ENCODE assay signal across 11 cellular contexts in genomic region chr11:12539570-12539969, GRCh38.
DNase-seq lines count a peak whose midpoint lies in the region; ATAC-seq, FAIRE-seq and TF ChIP-seq lines count a peak whose summit lies in the region.
"Had no signal": no experiment of that assay in that cellular context is flagged by ENCODE, and none has a peak within 500 bp of the region (broad histone marks: within the 10 kb centered on the region; RNA-seq: fewer than 3 reads in every experiment).

No MANE protein-coding gene starts in this region.

- TF ChIP-seq POLR2A in transverse colon (IDR thresholded peaks at IDR 0.05) = no peak

- intact Hi-C loops in transverse colon (cut with DNase I; ENCODE audit: low total_unique reads) (no loop called here), lower lobe of right lung (cut with DNase I) (no loop called here)

- DNase-seq in HS-27A (ENCODE audit: low read depth) = peak; percentile 63
- DNase-seq in bronchial epithelial cell (ENCODE audit: low read depth) = peak; percentile 95
- peak; percentile 46 for DNase-seq in kidney glomerular epithelial cell (lab: John Stamatoyannopoulos, UW)
- no peak for DNase-seq in transverse colon
- no peak for DNase-seq in NCI-H510A treated with DMSO at 0.1 percent for 48 hours (lab: John Stamatoyannopoulos, UW)
- no peak for DNase-seq in activated CD8-positive, alpha-beta memory T cell treated with anti-CD3 and anti-CD28 coated beads, Interleukin-2, amount 50 U/mL, for 4 hours
- DNase-seq in lower lobe of right lung = no peak
- DNase-seq: activated CD8-positive, alpha-beta T cell treated with anti-CD3 and anti-CD28 coated beads for 36 hours; head of caudate nucleus; NCI-H2029 treated with DMSO at 0.1 percent for 48 hours had no signal

- no peak for ATAC-seq in GM18870 (IDR thresholded peaks at IDR 0.05; ENCODE audit: unreplicated experiment)
- no peak for ATAC-seq in lower lobe of right lung
- ATAC-seq: activated CD8-positive, alpha-beta T cell treated with anti-CD3 and anti-CD28 coated beads for 36 hours had no signal

- peak overlapping the region; percentile 53 to 79 (median 75) for H3K27ac ChIP-seq in transverse colon
- no peak overlapping the region for H3K27ac ChIP-seq in lower lobe of right lung

- TF ChIP-seq EP300 in transverse colon (IDR thresholded peaks at IDR 0.05; ENCODE audit: low read depth) = peak; percentile 36

- peak; percentile 52 for FAIRE-seq in bronchial epithelial cell (lab: Jason Lieb, UNC)

- no peak overlapping the region for H3K4me3 ChIP-seq in bronchial epithelial cell (ENCODE audit: low read depth, low read length)
- H3K4me3 ChIP-seq in transverse colon = no peak overlapping the region
- H3K4me3 ChIP-seq in lower lobe of right lung = no peak overlapping the region

- 67% methylated on average over 3 of the region's 3 CpGs; no CpG with 5 or more reads in 1 of the 2 donors for WGBS in transverse colon (ENCODE audit: low coverage in 1 of 2), 2 donors

- H3K27me3 ChIP-seq in bronchial epithelial cell (ENCODE audit: control insufficient read depth, insufficient read depth, low read length) (no peaks in the 10 kb centered on the region), transverse colon (no peaks in the 10 kb centered on the region), lower lobe of right lung (ENCODE audit: low read depth) (no peaks in the 10 kb centered on the region)

- TF ChIP-seq CTCF in bronchial epithelial cell (IDR thresholded peaks at IDR 0.05; ENCODE audit: insufficient read depth, low read length, severe bottlenecking) = no peak
- TF ChIP-seq CTCF in transverse colon (IDR thresholded peaks at IDR 0.05) = no peak
- no peak for TF ChIP-seq CTCF in lower lobe of right lung (IDR thresholded peaks at IDR 0.05)

- H3K9me3 ChIP-seq in transverse colon = no peaks in the 10 kb centered on the region
- H3K9me3 ChIP-seq in lower lobe of right lung = no peaks in the 10 kb centered on the region

- H3K36me3 ChIP-seq in bronchial epithelial cell (ENCODE audit: control insufficient read depth, insufficient read depth, low read length) (no peaks in the 10 kb centered on the region), transverse colon (no peaks in the 10 kb centered on the region), lower lobe of right lung (no peaks in the 10 kb centered on the region)

- H3K4me1 ChIP-seq in transverse colon (peaks cover 12 to 22% (median 18%) of the 10 kb centered on the region in 4 donors), lower lobe of right lung (peaks cover 15% of the 10 kb centered on the region)

- in situ Hi-C loops in transverse colon (cut with MboI; ENCODE audit: low pct_ligation_motif_present in 1 of 4, low pct_unique_long_range_greater_than_20kb in 1 of 4, low sequenced_read_pairs in 3 of 4) = no loop called here

Comparison
In these comparisons a context has a peak if more than half of its experiments do, and no peak if none do; other contexts are left out.
1. DNase-seq: peak in HS-27A (single experiment), bronchial epithelial cell (single experiment) and kidney glomerular epithelial cell (single experiment); none in transverse colon (single experiment), NCI-H510A treated with DMSO at 0.1 percent for 48 hours (single experiment), activated CD8-positive, alpha-beta memory T cell treated with anti-CD3 and anti-CD28 coated beads, Interleukin-2, amount 50 U/mL, for 4 hours (single experiment) and lower lobe of right lung (single experiment).